24 cellular contexts compared by ENCODE assay signal in genomic region chr1:204472660-204473059, GRCh38. TPM values are rescaled to one million over a fixed set of nuclear protein-coding genes. Genes with fewer than 3 reads are reported as not detected.
A peak's percentile ranks its signal among the peaks of the same experiment; 100 is the strongest.
DNase-seq lines count a peak whose midpoint lies in the region; ATAC-seq and TF ChIP-seq lines count a peak whose summit lies in the region.
"Had no signal": no experiment of that assay in that cellular context is flagged by ENCODE, and none has a peak within 500 bp of the region (broad histone marks: within the 10 kb centered on the region; RNA-seq: fewer than 3 reads in every experiment).

No MANE protein-coding gene starts in this region.

- H3K9me3 Mint-ChIP-seq in CD4-positive, alpha-beta memory T cell: no peaks in the 10 kb centered on the region
- no peaks in the 10 kb centered on the region for H3K9me3 Mint-ChIP-seq in stimulated activated naive B cell treated with anti-CD40 and anti-IgM and Interleukin-4, amounts not matched to agents 10 μg/mL and 1 μg/mL and 100 μg/mL, for 72 hours
- H3K9me3 Mint-ChIP-seq: CD8-positive, alpha-beta memory T cell had no signal

- 92 to 100% (median 98%) methylated on average over 2 of the region's 2 CpGs for WGBS in adrenal gland, 4 donors

- H3K36me3 ChIP-seq in CD4-positive, alpha-beta memory T cell (ENCODE audit: insufficient read depth, low read length): peaks cover 18% of the 10 kb centered on the region
- no peaks in the 10 kb centered on the region for H3K36me3 ChIP-seq in adrenal gland (replicated peaks in 1 of 2)

- H3K36me3 Mint-ChIP-seq in CD4-positive, alpha-beta memory T cell: peaks cover 31 to 38% of the 10 kb centered on the region in 2 donors
- peaks cover 7% of the 10 kb centered on the region for H3K36me3 Mint-ChIP-seq in T-helper 17 cell (ENCODE audit: low read depth)
- H3K36me3 Mint-ChIP-seq in stimulated activated naive B cell treated with anti-CD40 and anti-IgM and Interleukin-4, amounts not matched to agents 10 μg/mL and 1 μg/mL and 100 μg/mL, for 72 hours: peaks cover 25 to 59% of the 10 kb centered on the region in 2 donors

- intact Hi-C loops in CD4-positive, alpha-beta memory T cell (cut with micrococcal nuclease): no loop called here
- intact Hi-C loops in dorsolateral prefrontal cortex (cut with DNase I) (no loop called here), adrenal gland (cut with DNase I) (no loop called here)

- ATAC-seq in T-helper 17 cell (no peak), HG03159 (IDR thresholded peaks at IDR 0.05; ENCODE audit: unreplicated experiment) (no peak)
- peak in 1 of 2 donors; percentile 78 for ATAC-seq in stimulated activated naive B cell treated with anti-CD40 and anti-IgM and Interleukin-4, amounts not matched to agents 10 μg/mL and 1 μg/mL and 100 μg/mL, for 72 hours (replicated peaks)
- ATAC-seq: A549 had no signal

- H3K27ac ChIP-seq in CD4-positive, alpha-beta memory T cell (ENCODE audit: low read depth, low read length): no peak overlapping the region
- H3K27ac ChIP-seq in dorsolateral prefrontal cortex (peak overlapping the region in 54 of 59 donors; percentile 2 to 99 (median 92)), adrenal gland (no peak overlapping the region)
- H3K27ac ChIP-seq: A549, KMS-11 had no signal

- peak overlapping the region in 4 of 7 donors; percentile 35 to 77 (median 58) for H3K27ac Mint-ChIP-seq in CD4-positive, alpha-beta memory T cell
- H3K27ac Mint-ChIP-seq in T-helper 17 cell: peak overlapping the region; percentile 71
- H3K27ac Mint-ChIP-seq in stimulated activated naive B cell treated with anti-CD40 and anti-IgM and Interleukin-4, amounts not matched to agents 10 μg/mL and 1 μg/mL and 100 μg/mL, for 72 hours: peak overlapping the region; percentile 87

- H3K27me3 Mint-ChIP-seq in CD4-positive, alpha-beta memory T cell: no peaks in the 10 kb centered on the region
- no peaks in the 10 kb centered on the region for H3K27me3 Mint-ChIP-seq in T-helper 17 cell
- no peaks in the 10 kb centered on the region for H3K27me3 Mint-ChIP-seq in stimulated activated naive B cell treated with anti-CD40 and anti-IgM and Interleukin-4, amounts not matched to agents 10 μg/mL and 1 μg/mL and 100 μg/mL, for 72 hours
- H3K27me3 Mint-ChIP-seq: CD8-positive, alpha-beta memory T cell had no signal

- POLR2A ChIA-PET in CD4-positive, alpha-beta memory T cell (lab: Charles Lee; ENCODE audit: partially characterized antibody): no interaction called here

- no peak overlapping the region for H3K4me3 ChIP-seq in CD4-positive, alpha-beta memory T cell (ENCODE audit: low read length in 2 of 2)
- H3K4me3 ChIP-seq in dorsolateral prefrontal cortex: no peak overlapping the region
- H3K4me3 ChIP-seq in adrenal gland: no peak overlapping the region
- H3K4me3 ChIP-seq: A549 had no signal

- H3K4me1 ChIP-seq in CD4-positive, alpha-beta memory T cell (ENCODE audit: insufficient read depth, low read length): peaks cover 28% of the 10 kb centered on the region
- H3K4me1 ChIP-seq in adrenal gland (replicated peaks in 1 of 2): peaks cover 10 to 25% of the 10 kb centered on the region in 2 donors

- H3K4me1 Mint-ChIP-seq in CD4-positive, alpha-beta memory T cell: peaks cover 30 to 56% (median 39%) of the 10 kb centered on the region in 4 donors
- peaks cover 40% of the 10 kb centered on the region for H3K4me1 Mint-ChIP-seq in T-helper 17 cell
- H3K4me1 Mint-ChIP-seq in stimulated activated naive B cell treated with anti-CD40 and anti-IgM and Interleukin-4, amounts not matched to agents 10 μg/mL and 1 μg/mL and 100 μg/mL, for 72 hours: peaks cover 58 to 78% of the 10 kb centered on the region in 2 donors

- TF ChIP-seq CTCF in dorsolateral prefrontal cortex (IDR thresholded peaks at IDR 0.05 in 54 of 56, conservative IDR thresholded peaks at IDR 0.05 in 2 of 56; ENCODE audit: low read depth in 1 of 56, partially characterized antibody in 56 of 56) (no peak), adrenal gland (IDR thresholded peaks at IDR 0.05) (no peak)

- CTCF ChIA-PET in CD4-positive, alpha-beta memory T cell (lab: Charles Lee; ENCODE audit: partially characterized antibody): interaction anchor here (2.1 kb wide), 1 partner anchor 26 kb away, joined by 7 read pairs; no protein-coding TSS in a partner anchor

- H3K9me3 ChIP-seq in CD4-positive, alpha-beta memory T cell (ENCODE audit: control insufficient read depth in 1 of 2, low read length in 2 of 2): no peaks in the 10 kb centered on the region
- H3K9me3 ChIP-seq in T-helper 17 cell (ENCODE audit: control insufficient read depth, low read length, poor library complexity, severe bottlenecking): no peaks in the 10 kb centered on the region
- no peaks in the 10 kb centered on the region for H3K9me3 ChIP-seq in adrenal gland (replicated peaks in 1 of 3)
- H3K9me3 ChIP-seq: A549 had no signal

- no peaks in the 10 kb centered on the region for H3K27me3 ChIP-seq in CD4-positive, alpha-beta memory T cell (ENCODE audit: insufficient read depth, low read length)
- H3K27me3 ChIP-seq in dorsolateral prefrontal cortex: no peaks in the 10 kb centered on the region
- H3K27me3 ChIP-seq in adrenal gland: no peaks in the 10 kb centered on the region

- no peak overlapping the region for H3K4me3 Mint-ChIP-seq in CD4-positive, alpha-beta memory T cell
- H3K4me3 Mint-ChIP-seq in T-helper 17 cell: no peak overlapping the region
- no peak overlapping the region for H3K4me3 Mint-ChIP-seq in stimulated activated naive B cell treated with anti-CD40 and anti-IgM and Interleukin-4, amounts not matched to agents 10 μg/mL and 1 μg/mL and 100 μg/mL, for 72 hours
- H3K4me3 Mint-ChIP-seq: CD8-positive, alpha-beta memory T cell had no signal

- no peak for DNase-seq in CD4-positive, alpha-beta memory T cell
- DNase-seq in T-helper 17 cell: no peak
- no peak for DNase-seq in dorsolateral prefrontal cortex
- DNase-seq in stimulated activated naive B cell treated with anti-CD40 and anti-IgM and Interleukin-4, amounts not matched to agents 10 μg/mL and 1 μg/mL and 100 μg/mL, for 72 hours: no peak
- no peak for DNase-seq in NCI-H2227 treated with DMSO at 0.1 percent for 48 hours (lab: John Stamatoyannopoulos, UW)
- no peak for DNase-seq in adrenal gland
- DNase-seq in KG1 (lab: John Stamatoyannopoulos, UW): no peak
- DNase-seq: AML-193; C1 segment of cervical spinal cord; CD8-positive, alpha-beta memory T cell; DMS 273 treated with DMSO at 0.1 percent for 48 hours; DMS79; EL; GDM1; HCEC 1CT; IMR-90; MM.1S; NCI-H2029 treated with DMSO at 0.1 percent for 48 hours; NCI-H526 treated with DMSO at 0.1 percent for 48 hours; RPMI8226; SHP77 had no signal

- no peak for TF ChIP-seq POLR2A in adrenal gland (IDR thresholded peaks at IDR 0.05)

RNA-seq across cellular contexts. Expression of gene PIK3C2B, which starts 21.9 kb away (rescaled TPM):
- 10 to 100 TPM; 43.4 to 46.9 TPM for total RNA-seq in CD4-positive, alpha-beta memory T cell
- 1 to 10 TPM in 1 of 2 donors, under 1 TPM in 1; 0.13 to 4.1 TPM for polyA plus RNA-seq in CD4-positive, alpha-beta memory T cell
- 10 to 100 TPM; 35.7 to 51.9 TPM for total RNA-seq in T-helper 17 cell
- 100 to 1,000 TPM in 8 of 120 experiments, 10 to 100 TPM in 112; 38.4 to 188 (median 62.6) TPM for total RNA-seq in dorsolateral prefrontal cortex
- 10 to 100 TPM in 7 of 8 donors, 1 to 10 TPM in 1; 9.8 to 22.9 (median 16.5) TPM for total RNA-seq in adrenal gland
- polyA plus RNA-seq in adrenal gland: 10 to 100 TPM in 1 of 3 donors, 1 to 10 TPM in 2; 2.3 to 16.5 (median 2.8) TPM

RNA-seq across cellular contexts. Expression of gene MDM4, which starts 43.5 kb away (rescaled TPM):
- 100 to 1,000 TPM; 213 to 237 TPM for total RNA-seq in CD4-positive, alpha-beta memory T cell
- 10 to 100 TPM in 1 of 2 donors, 1 to 10 TPM in 1; 7.7 to 26.8 TPM for polyA plus RNA-seq in CD4-positive, alpha-beta memory T cell
- total RNA-seq in T-helper 17 cell (100 to 1,000 TPM; 205 to 225 TPM), dorsolateral prefrontal cortex (100 to 1,000 TPM in 47 of 120 experiments, 10 to 100 TPM in 73; 56.3 to 151 (median 97.1) TPM), adrenal gland (10 to 100 TPM; 11.3 to 77.4 (median 46.6) TPM)
- 10 to 100 TPM; 13.0 to 24.3 (median 15.9) TPM for polyA plus RNA-seq in adrenal gland

Comparison
In these comparisons a context has a peak if more than half of its experiments do, and no peak if none do; other contexts are left out.
1. H3K27ac ChIP-seq: peak in dorsolateral prefrontal cortex (54 of 59); none in CD4-positive, alpha-beta memory T cell (single experiment) and adrenal gland (0 of 5).
2. Peak in every context shown above with its lines, with median percentiles within 50 percentile points of each other: H3K27ac Mint-ChIP-seq.